Comparison of ENCODE assay signal across 8 cellular contexts in the genomic region with DNA sequence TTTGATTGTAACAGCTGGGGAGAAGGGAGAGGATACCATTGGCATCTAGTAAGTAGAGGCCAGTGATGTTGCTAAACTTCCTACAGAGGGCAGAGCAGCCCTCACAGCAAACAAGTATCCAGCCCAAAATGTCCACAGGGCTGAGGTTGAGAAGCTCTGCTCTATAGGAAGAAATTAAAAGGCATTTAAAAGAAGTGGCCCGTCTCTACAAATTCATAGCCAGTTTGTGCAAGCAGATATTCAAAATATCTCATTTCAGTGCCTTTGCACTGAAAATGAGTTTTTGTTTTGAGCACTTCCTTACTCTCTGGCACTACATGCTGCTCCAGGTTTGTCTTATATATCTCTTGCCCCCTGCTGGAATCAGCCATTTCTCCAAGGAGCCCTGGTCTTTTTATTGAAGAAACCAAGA.
DNase-seq lines count a peak whose midpoint lies in the region; ATAC-seq and TF ChIP-seq lines count a peak whose summit lies in the region.

No MANE protein-coding gene starts in this region.

- no TSS peak for BruUV-seq in A673 (replicated peaks; lab: Mats Ljungman, UMichigan)

- H3K9me3 Mint-ChIP-seq in activated CD4-positive, alpha-beta memory T cell treated with anti-CD3 and anti-CD28 coated beads for 36 hours = no peaks in the 10 kb centered on the region

- intact Hi-C loops in A673 (cut with micrococcal nuclease; ENCODE audit: unreplicated experiment) = no loop called here
- intact Hi-C loops in colonic mucosa (cut with DNase I) = loop anchor here (10.0 kb wide), 1 partner anchor 285 kb away; no protein-coding TSS in a partner anchor
- intact Hi-C loops in activated CD4-positive, alpha-beta memory T cell treated with anti-CD3 and anti-CD28 coated beads for 36 hours (cut with micrococcal nuclease) = no loop called here

- no peaks in the 10 kb centered on the region for H3K27me3 Mint-ChIP-seq in activated CD4-positive, alpha-beta memory T cell treated with anti-CD3 and anti-CD28 coated beads for 36 hours

- no peak overlapping the region for H3K9ac ChIP-seq in colonic mucosa (ENCODE audit: low read depth in 2 of 2, low read length in 2 of 2)

- ATAC-seq in GM18907 (IDR thresholded peaks at IDR 0.05; ENCODE audit: unreplicated experiment) (peak; percentile 65), GM19455 (IDR thresholded peaks at IDR 0.05; ENCODE audit: unreplicated experiment) (no peak)

- H3K9me3 ChIP-seq in A673 (ENCODE audit: low read depth, low read length, poor library complexity, severe bottlenecking) (no peaks in the 10 kb centered on the region), colonic mucosa (no peaks in the 10 kb centered on the region)

- H3K4me3 Mint-ChIP-seq in activated CD4-positive, alpha-beta memory T cell treated with anti-CD3 and anti-CD28 coated beads for 36 hours = no peak overlapping the region

- H3K4me1 ChIP-seq in A673 (ENCODE audit: insufficient read depth, low read length, poor library complexity, severe bottlenecking) (no peaks in the 10 kb centered on the region), colonic mucosa (no peaks in the 10 kb centered on the region)

- POLR2A ChIA-PET in A673 (lab: Charles Lee; ENCODE audit: low non-redundant PET) = no interaction called here
- POLR2A ChIA-PET in activated CD4-positive, alpha-beta memory T cell treated with anti-CD3 and anti-CD28 coated beads for 36 hours (lab: Charles Lee) = no interaction called here

- CTCF ChIA-PET in A673 (lab: Charles Lee) = no interaction called here
- CTCF ChIA-PET in activated CD4-positive, alpha-beta memory T cell treated with anti-CD3 and anti-CD28 coated beads for 36 hours (lab: Charles Lee) = no interaction called here

- TF ChIP-seq CTCF in A673 (conservative IDR thresholded peaks at IDR 0.05; ENCODE audit: low read depth, low read length) (peak; percentile 57), colonic mucosa (IDR thresholded peaks at IDR 0.05) (peak; percentile 45)

- H3K36me3 Mint-ChIP-seq in activated CD4-positive, alpha-beta memory T cell treated with anti-CD3 and anti-CD28 coated beads for 36 hours = no peaks in the 10 kb centered on the region

- H3K4me3 ChIP-seq in A673 (ENCODE audit: low read depth, low read length, poor library complexity, severe bottlenecking) (no peak overlapping the region), colonic mucosa (no peak overlapping the region)

- DNase-seq in A673 (ENCODE audit: low spot score) = peak; percentile 68
- DNase-seq in NCI-H446 (lab: John Stamatoyannopoulos, UW) = peak; percentile 40 to 53
- no peak for DNase-seq in colonic mucosa
- DNase-seq in medulla oblongata (ENCODE audit: extremely low spot score) = peak; percentile 54
- DNase-seq in activated CD4-positive, alpha-beta memory T cell treated with anti-CD3 and anti-CD28 coated beads for 36 hours = no peak
- DNase-seq in GF-D8 (lab: John Stamatoyannopoulos, UW) = no peak

- no peaks in the 10 kb centered on the region for H3K4me1 Mint-ChIP-seq in activated CD4-positive, alpha-beta memory T cell treated with anti-CD3 and anti-CD28 coated beads for 36 hours (ENCODE audit: low read depth)

- H3K27me3 ChIP-seq in A673 (replicated peaks; ENCODE audit: insufficient read depth, low read depth, low read length, poor library complexity) (no peaks in the 10 kb centered on the region), colonic mucosa (no peaks in the 10 kb centered on the region)

- no peak overlapping the region for H3K27ac ChIP-seq in A673 (ENCODE audit: low read depth, low read length, poor library complexity, severe bottlenecking)
- H3K27ac ChIP-seq in colonic mucosa = no peak overlapping the region

- H3K36me3 ChIP-seq in A673 (ENCODE audit: insufficient read depth, low read length, poor library complexity, severe bottlenecking) (no peaks in the 10 kb centered on the region), colonic mucosa (no peaks in the 10 kb centered on the region)

- no peak overlapping the region for H3K27ac Mint-ChIP-seq in activated CD4-positive, alpha-beta memory T cell treated with anti-CD3 and anti-CD28 coated beads for 36 hours

Comparison
In these comparisons a context has a peak if more than half of its experiments do, and no peak if none do; other contexts are left out.
1. DNase-seq: peak in A673 (single experiment), NCI-H446 (2 of 2) and medulla oblongata (single experiment); none in colonic mucosa (single experiment), activated CD4-positive, alpha-beta memory T cell treated with anti-CD3 and anti-CD28 coated beads for 36 hours (single experiment) and GF-D8 (single experiment).